ENCODE assay signal across 6 cellular contexts in genomic region chr10:37246637-37247036, GRCh38.
"Had no signal": no experiment of that assay in that cellular context is flagged by ENCODE, and none has a peak within 500 bp of the region (broad histone marks: within the 10 kb centered on the region; RNA-seq: fewer than 3 reads in every experiment).

No MANE protein-coding gene starts in this region.

- H2AFZ ChIP-seq: GM23338 had no signal

- DNase-seq: H9, HCEC 1CT, KBM-7 had no signal

- H3K27ac ChIP-seq: HL-60 had no signal

- H3K4me3 ChIP-seq: GM23338 had no signal

- H3K4me2 ChIP-seq: GM23338 had no signal

- ATAC-seq: GM23338, HepG2 had no signal
